18 cellular contexts compared by ENCODE assay signal in the genomic region with DNA sequence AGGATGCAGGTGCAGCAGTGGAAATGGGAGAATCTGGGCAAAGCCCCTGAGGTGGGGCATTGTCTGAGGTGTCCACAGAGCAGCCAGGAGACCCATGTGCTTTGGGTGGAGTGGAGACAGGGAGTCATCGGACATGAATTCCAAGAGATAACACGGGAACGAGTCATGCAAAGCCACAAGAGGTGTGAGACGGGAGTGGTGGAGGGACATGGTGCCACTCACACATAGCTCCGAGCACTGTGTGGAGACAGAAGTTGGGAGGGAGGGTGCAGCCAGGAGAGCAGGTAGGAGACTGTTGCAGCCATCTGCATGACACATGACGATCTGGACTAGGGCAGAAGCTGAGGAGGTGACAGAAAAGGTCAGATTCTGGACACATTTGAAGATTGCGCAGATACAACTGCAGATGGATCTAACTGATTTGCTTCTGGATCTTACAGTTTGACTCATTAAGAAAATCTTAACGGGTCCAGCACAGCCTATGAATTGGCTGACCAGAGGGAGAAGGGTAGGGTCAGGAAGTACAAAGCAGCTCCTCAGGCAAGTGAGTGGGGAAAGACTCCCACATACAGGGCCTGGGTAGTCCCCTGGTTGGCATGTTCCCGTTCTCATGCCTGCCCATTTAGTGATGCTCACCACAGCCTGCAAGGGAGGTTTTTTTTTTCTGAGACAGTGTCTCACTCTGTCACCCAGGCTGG.
DNase-seq lines count a peak whose midpoint lies in the region; ATAC-seq, FAIRE-seq and TF ChIP-seq lines count a peak whose summit lies in the region.
"Had no signal": no experiment of that assay in that cellular context is flagged by ENCODE, and none has a peak within 500 bp of the region (broad histone marks: within the 10 kb centered on the region; RNA-seq: fewer than 3 reads in every experiment).

No MANE protein-coding gene starts in this region.

- H3K79me2 ChIP-seq in astrocyte (ENCODE audit: insufficient read depth, low read length) (no peaks in the 10 kb centered on the region), MM.1S (ENCODE audit: low read length) (no peaks in the 10 kb centered on the region)

- peaks cover 19% of the 10 kb centered on the region for H3K4me1 ChIP-seq in BLaER1
- H3K4me1 ChIP-seq in astrocyte (ENCODE audit: insufficient read depth, low read length) = peaks cover 13% of the 10 kb centered on the region
- no peaks in the 10 kb centered on the region for H3K4me1 ChIP-seq in kidney (ENCODE audit: control insufficient read depth in 1 of 2, insufficient read depth in 1 of 2, low read depth in 1 of 2, low read length in 2 of 2)
- H3K4me1 ChIP-seq in MM.1S (ENCODE audit: low read length) = no peaks in the 10 kb centered on the region
- H3K4me1 ChIP-seq: Peyer's patch, sigmoid colon had no signal

- peak; percentile 81 for FAIRE-seq in astrocyte (lab: Jason Lieb, UNC)
- no peak for FAIRE-seq in kidney (lab: Jason Lieb, UNC)
- FAIRE-seq: GM19239 had no signal

- H2AFZ ChIP-seq in astrocyte (ENCODE audit: low read depth, low read length) = no peak overlapping the region
- H2AFZ ChIP-seq in MM.1S (ENCODE audit: low read length) = no peak overlapping the region

- H3K9me3 Mint-ChIP-seq in astrocyte (ENCODE audit: unreplicated experiment) = no peaks in the 10 kb centered on the region
- H3K9me3 Mint-ChIP-seq: activated CD4-positive, alpha-beta T cell treated with anti-CD3 and anti-CD28 coated beads, Interleukin-2, amount 10 ng/mL, durations not matched to agents 24 days and 14 days; natural killer cell had no signal

- no peak overlapping the region for H3K4me3 Mint-ChIP-seq in astrocyte (ENCODE audit: unreplicated experiment)
- H3K4me3 Mint-ChIP-seq: activated CD4-positive, alpha-beta T cell treated with anti-CD3 and anti-CD28 coated beads, Interleukin-2, amount 10 ng/mL, durations not matched to agents 24 days and 14 days; natural killer cell had no signal

- H3K27me3 Mint-ChIP-seq in astrocyte (ENCODE audit: low read depth, unreplicated experiment) = peaks cover 5% of the 10 kb centered on the region

- no peak overlapping the region for H3K27ac ChIP-seq in BLaER1
- H3K27ac ChIP-seq in astrocyte (ENCODE audit: low read depth, low read length) = peak overlapping the region; percentile 54
- no peak overlapping the region for H3K27ac ChIP-seq in kidney (ENCODE audit: low read depth in 2 of 2, low read length in 2 of 2)
- H3K27ac ChIP-seq in MM.1S (ENCODE audit: low read length) = no peak overlapping the region
- H3K27ac ChIP-seq: Peyer's patch, sigmoid colon had no signal

- intact Hi-C loops in kidney (cut with DNase I) = no loop called here

- no peak for TF ChIP-seq CTCF in astrocyte (IDR thresholded peaks at IDR 0.05; ENCODE audit: insufficient read depth, low read depth, low read length)
- no peak for TF ChIP-seq CTCF in kidney epithelial cell (IDR thresholded peaks at IDR 0.05; ENCODE audit: insufficient read depth, low read length, poor library complexity, severe bottlenecking)
- TF ChIP-seq CTCF in kidney (IDR thresholded peaks at IDR 0.05; ENCODE audit: borderline replicate concordance, extremely low read depth, insufficient read depth) = no peak
- TF ChIP-seq CTCF in MM.1S (IDR thresholded peaks at IDR 0.05; ENCODE audit: low read length) = no peak

- no peaks in the 10 kb centered on the region for H3K9me3 ChIP-seq in BLaER1
- H3K9me3 ChIP-seq in astrocyte (ENCODE audit: insufficient read depth, low read depth, low read length) = no peaks in the 10 kb centered on the region
- no peaks in the 10 kb centered on the region for H3K9me3 ChIP-seq in kidney (ENCODE audit: control insufficient read depth in 1 of 2, low read length in 2 of 2)
- H3K9me3 ChIP-seq in MM.1S (replicated peaks; ENCODE audit: insufficient read depth, low read length) = no peaks in the 10 kb centered on the region
- H3K9me3 ChIP-seq: Peyer's patch, sigmoid colon had no signal

- no peak for ATAC-seq in GM21717 (IDR thresholded peaks at IDR 0.05; ENCODE audit: unreplicated experiment)
- ATAC-seq in GM21576 (IDR thresholded peaks at IDR 0.05; ENCODE audit: unreplicated experiment) = no peak
- ATAC-seq: left ventricle myocardium superior; stimulated activated naive CD8-positive, alpha-beta T cell treated with anti-CD3 and anti-CD28 coated beads, Interleukin-15, Interleukin-2, amounts not matched to agents 100 U/mL and 50 U/mL, for 24 hours had no signal

- no peaks in the 10 kb centered on the region for H3F3A ChIP-seq in MM.1S (ENCODE audit: insufficient read depth, low read length)

- H3K9ac ChIP-seq in BLaER1 = no peak overlapping the region
- peak overlapping the region; percentile 48 for H3K9ac ChIP-seq in astrocyte (ENCODE audit: low read length)
- no peak overlapping the region for H3K9ac ChIP-seq in kidney (ENCODE audit: low read length in 2 of 2)
- H3K9ac ChIP-seq in MM.1S (ENCODE audit: low read length) = no peak overlapping the region

- H3K4me3 ChIP-seq in BLaER1 (no peak overlapping the region), astrocyte (ENCODE audit: insufficient read depth, low read depth, low read length) (no peak overlapping the region), kidney epithelial cell (ENCODE audit: low read depth, low read length) (no peak overlapping the region), kidney (ENCODE audit: low read length in 2 of 2) (no peak overlapping the region), MM.1S (ENCODE audit: low read length) (no peak overlapping the region)
- H3K4me3 ChIP-seq: Peyer's patch, sigmoid colon had no signal

- H3K9me2 ChIP-seq in MM.1S (replicated peaks; ENCODE audit: insufficient read depth, low read length) = no peaks in the 10 kb centered on the region

- DNase-seq in HS-5 (ENCODE audit: low read depth) (peak; percentile 79), astrocyte (ENCODE audit: low read depth) (peak; percentile 57), kidney epithelial cell (ENCODE audit: low read depth) (peak; percentile 58), kidney (no peak), MM.1S (no peak)
- DNase-seq: activated CD4-positive, alpha-beta T cell treated with anti-CD3 and anti-CD28 coated beads, Interleukin-2, amount 10 ng/mL, durations not matched to agents 24 days and 14 days; GDM1; GOT3; left ventricle myocardium superior; NCI-H1105; Peyer's patch; sigmoid colon had no signal

- H3K27ac Mint-ChIP-seq in astrocyte (ENCODE audit: unreplicated experiment) = no peak overlapping the region
- H3K27ac Mint-ChIP-seq: activated CD4-positive, alpha-beta T cell treated with anti-CD3 and anti-CD28 coated beads, Interleukin-2, amount 10 ng/mL, durations not matched to agents 24 days and 14 days; natural killer cell had no signal

- H3K36me3 Mint-ChIP-seq in astrocyte (ENCODE audit: low read depth, unreplicated experiment) = no peaks in the 10 kb centered on the region
- H3K36me3 Mint-ChIP-seq: natural killer cell had no signal

- H4K20me1 ChIP-seq in BLaER1 (peaks cover 10% of the 10 kb centered on the region; the same call in 1 of the 2 replicates), astrocyte (ENCODE audit: insufficient read depth, low read length) (no peaks in the 10 kb centered on the region), MM.1S (ENCODE audit: insufficient read depth, low read length) (no peaks in the 10 kb centered on the region)

- H3K4me2 ChIP-seq in BLaER1 (peak overlapping the region; percentile 66), astrocyte (ENCODE audit: low read length) (peak overlapping the region; percentile 73), MM.1S (ENCODE audit: low read depth, low read length) (no peak overlapping the region)

- no peaks in the 10 kb centered on the region for H3K4me1 Mint-ChIP-seq in astrocyte (ENCODE audit: low read depth, unreplicated experiment)
- H3K4me1 Mint-ChIP-seq: activated CD4-positive, alpha-beta T cell treated with anti-CD3 and anti-CD28 coated beads, Interleukin-2, amount 10 ng/mL, durations not matched to agents 24 days and 14 days; natural killer cell had no signal

- H3K27me3 ChIP-seq in BLaER1 (0 out of 2 replicates have a peak, but pooled peaks cover 7% of the 10 kb centered on the region), astrocyte (ENCODE audit: insufficient read depth, low read length) (peaks cover 4% of the 10 kb centered on the region), kidney epithelial cell (ENCODE audit: control insufficient read depth, insufficient read depth, low read length) (no peaks in the 10 kb centered on the region), MM.1S (replicated peaks; ENCODE audit: insufficient read depth, low read length) (no peaks in the 10 kb centered on the region)
- H3K27me3 ChIP-seq: Peyer's patch, sigmoid colon had no signal

- H3K36me3 ChIP-seq in BLaER1 = no peaks in the 10 kb centered on the region
- no peaks in the 10 kb centered on the region for H3K36me3 ChIP-seq in astrocyte (ENCODE audit: insufficient read depth, low read length)
- H3K36me3 ChIP-seq in kidney epithelial cell (ENCODE audit: control insufficient read depth, insufficient read depth, low read length) = no peaks in the 10 kb centered on the region
- H3K36me3 ChIP-seq in kidney (ENCODE audit: control insufficient read depth in 1 of 2, insufficient read depth in 2 of 2, low read length in 2 of 2) = no peaks in the 10 kb centered on the region
- no peaks in the 10 kb centered on the region for H3K36me3 ChIP-seq in MM.1S (replicated peaks; ENCODE audit: insufficient read depth, low read length)
- H3K36me3 ChIP-seq: Peyer's patch, sigmoid colon had no signal

Comparison
In these comparisons a context has a peak if more than half of its experiments do, and no peak if none do; other contexts are left out.
1. DNase-seq: peak in HS-5 (single experiment), astrocyte (single experiment) and kidney epithelial cell (single experiment); none in kidney (single experiment) and MM.1S (single experiment).